Comparison of ENCODE assay signal across 1 cellular context in genomic region chr5:151079838-151080619, GRCh38.
TF ChIP-seq lines count a peak whose summit lies in the region.

No MANE protein-coding gene starts in this region.

TF ChIP-seq in A549, 52 proteins besides CTCF, POLR2A, EP300 and RAD21 (continued from another document):
- TF ChIP-seq REST (IDR thresholded peaks at IDR 0.05) (peak; percentile 75; the same call in 1 of the 2 replicates), FOSL2 (IDR thresholded peaks at IDR 0.05) (no peak), FOSL2 (CRISPR knock-in tag; IDR thresholded peaks at IDR 0.05) (peak; percentile 22; the same call in 1 of the 2 replicates), JUNB (IDR thresholded peaks at IDR 0.05) (0 out of 2 replicates have a peak, but pooled peaks have one; percentile 18), TFCP2L1 (CRISPR knock-in tag; IDR thresholded peaks at IDR 0.05) (no peak), FOSB (CRISPR knock-in tag; IDR thresholded peaks at IDR 0.05) (peak; percentile 19; the same call in 1 of the 2 replicates), ZSCAN20 (CRISPR knock-in tag; IDR thresholded peaks at IDR 0.05) (no peak), ESRRA (IDR thresholded peaks at IDR 0.05; ENCODE audit: borderline replicate concordance, low read length) (no peak), NR3C1 (IDR thresholded peaks at IDR 0.05) (no peak), NPAS2 (CRISPR knock-in tag; IDR thresholded peaks at IDR 0.05; ENCODE audit: borderline replicate concordance) (no peak), BHLHE40 (IDR thresholded peaks at IDR 0.05; ENCODE audit: low read depth, low read length) (no peak), HEYL (CRISPR knock-in tag; IDR thresholded peaks at IDR 0.05) (no peak)
- TF ChIP-seq, protein P1, sequence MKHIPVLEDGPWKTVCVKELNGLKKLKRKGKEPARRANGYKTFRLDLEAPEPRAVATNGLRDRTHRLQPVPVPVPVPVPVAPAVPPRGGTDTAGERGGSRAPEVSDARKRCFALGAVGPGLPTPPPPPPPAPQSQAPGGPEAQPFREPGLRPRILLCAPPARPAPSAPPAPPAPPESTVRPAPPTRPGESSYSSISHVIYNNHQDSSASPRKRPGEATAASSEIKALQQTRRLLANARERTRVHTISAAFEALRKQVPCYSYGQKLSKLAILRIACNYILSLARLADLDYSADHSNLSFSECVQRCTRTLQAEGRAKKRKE (CRISPR knock-in tag; IDR thresholded peaks at IDR 0.05; ENCODE audit: low read depth) = no peak
- TF ChIP-seq, protein P2, sequence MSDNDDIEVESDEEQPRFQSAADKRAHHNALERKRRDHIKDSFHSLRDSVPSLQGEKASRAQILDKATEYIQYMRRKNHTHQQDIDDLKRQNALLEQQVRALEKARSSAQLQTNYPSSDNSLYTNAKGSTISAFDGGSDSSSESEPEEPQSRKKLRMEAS (IDR thresholded peaks at IDR 0.05) = peak; percentile 64; the same call in 1 of the 2 replicates
TF ChIP-seq in A549: peak in this region for 6.
